In genomic region chr9:104269996-104270963, GRCh38 we compare ENCODE assay signal across 21 cellular contexts.
A peak's percentile ranks its signal among the peaks of the same experiment; 100 is the strongest.
DNase-seq lines count a peak whose midpoint lies in the region; ATAC-seq, FAIRE-seq and TF ChIP-seq lines count a peak whose summit lies in the region.
"Had no signal": no experiment of that assay in that cellular context is flagged by ENCODE, and none has a peak within 500 bp of the region (broad histone marks: within the 10 kb centered on the region; RNA-seq: fewer than 3 reads in every experiment).

No MANE protein-coding gene starts in this region.

- no peak overlapping the region for H3K4me2 ChIP-seq in H1 (ENCODE audit: insufficient read depth in 1 of 2, low read depth in 2 of 2, low read length in 2 of 2)

- no peaks in the 10 kb centered on the region for H3K27me3 Mint-ChIP-seq in activated T-helper 2 cell treated with anti-CD3 and anti-CD28 coated beads, Interferon-gamma antibody, Interleukin-2, Interleukin-4, amounts not matched to agents 10 μg/mL and 5 μg/mL and 100 μg/mL, durations not matched to agents 14 hours and 24 hours and 36 hours (ENCODE audit: low read depth)
- H3K27me3 Mint-ChIP-seq: IgD-negative memory B cell had no signal

- no peak overlapping the region for H2BK12ac ChIP-seq in H1 (ENCODE audit: low read depth, low read length)

- H3K4me3 ChIP-seq in H1 (ENCODE audit: extremely low read depth in 1 of 4, insufficient read depth in 2 of 4, low read depth in 3 of 4, low read length in 4 of 4) (no peak overlapping the region), left lung (no peak overlapping the region), stomach (no peak overlapping the region)
- H3K4me3 ChIP-seq: GM23248, Peyer's patch had no signal

- H2BK15ac ChIP-seq in H1 (ENCODE audit: low read length): no peak overlapping the region

- TF ChIP-seq RAD21 in H1 (IDR thresholded peaks at IDR 0.05 in 1 of 2, conservative IDR thresholded peaks at IDR 0.05 in 1 of 2; ENCODE audit: low read depth in 2 of 2, low read length in 2 of 2): no peak

- H3K79me1 ChIP-seq in H1 (ENCODE audit: low read depth, low read length): no peaks in the 10 kb centered on the region

- no peaks in the 10 kb centered on the region for H4K20me1 ChIP-seq in H1 (replicated peaks in 1 of 2; ENCODE audit: control insufficient read depth in 1 of 2, insufficient read depth in 2 of 2, low read length in 2 of 2)

- POLR2A ChIA-PET in H1 (lab: Charles Lee; ENCODE audit: partially characterized antibody) (interaction anchor here (0.6 kb wide), 1 partner anchor 58 kb away, joined by 3 read pairs; no protein-coding TSS in a partner anchor), HEK293T (lab: Yijun Ruan, JAX) (no interaction called here)

- ATAC-seq in left lung: peak; percentile 88
- ATAC-seq: SK-N-SH treated with all-trans-retinoic acid at 6 μM for 48 hours had no signal

- no peak overlapping the region for H4K8ac ChIP-seq in H1 (ENCODE audit: extremely low read depth, insufficient read depth, low read length)

- WGBS in H1 (ENCODE audit: extremely low coverage in 1 of 2, insufficient coverage in 1 of 2, insufficient read length in 1 of 2, insufficient replicate concordance in 2 of 2, low coverage in 1 of 2, low lambda C conversion rate in 2 of 2, missing lambda C conversion rate in 1 of 2), 2 experiments: 82% methylated on average over 4 of the region's 4 CpGs; no CpG with 5 or more reads in 1 of the 2 experiments
- 45 to 63% (median 56%) methylated on average over 4 of the region's 4 CpGs for WGBS in stomach, 5 donors

- H3K27ac ChIP-seq in H1 (ENCODE audit: low read depth, low read length) (no peak overlapping the region), left lung (no peak overlapping the region), stomach (peak overlapping the region; percentile 17 to 78 (median 35))
- H3K27ac ChIP-seq: GM23248, Peyer's patch had no signal

- FAIRE-seq in H1 (lab: Jason Lieb, UNC) (no peak), GM12892 (lab: Jason Lieb, UNC) (no peak)

- no peak overlapping the region for H3K27ac Mint-ChIP-seq in activated T-helper 2 cell treated with anti-CD3 and anti-CD28 coated beads, Interferon-gamma antibody, Interleukin-2, Interleukin-4, amounts not matched to agents 10 μg/mL and 5 μg/mL and 100 μg/mL, durations not matched to agents 14 hours and 24 hours and 36 hours
- H3K27ac Mint-ChIP-seq: CD14-positive monocyte, IgD-negative memory B cell had no signal

- no peaks in the 10 kb centered on the region for H3K4me1 Mint-ChIP-seq in activated T-helper 2 cell treated with anti-CD3 and anti-CD28 coated beads, Interferon-gamma antibody, Interleukin-2, Interleukin-4, amounts not matched to agents 10 μg/mL and 5 μg/mL and 100 μg/mL, durations not matched to agents 14 hours and 24 hours and 36 hours (ENCODE audit: low read depth)
- H3K4me1 Mint-ChIP-seq: CD14-positive monocyte, IgD-negative memory B cell had no signal

- H2AK5ac ChIP-seq in H1 (ENCODE audit: low read depth, low read length): no peak overlapping the region

- no peaks in the 10 kb centered on the region; a peak in 1 of 7 replicates for H3K27me3 ChIP-seq in H1 (replicated peaks in 1 of 4; ENCODE audit: control insufficient read depth in 3 of 4, extremely low read depth in 1 of 4, insufficient read depth in 3 of 4, low read length in 3 of 4)
- no peaks in the 10 kb centered on the region for H3K27me3 ChIP-seq in left lung
- H3K27me3 ChIP-seq in stomach: no peaks in the 10 kb centered on the region
- H3K27me3 ChIP-seq: Peyer's patch had no signal

- H3K9me3 ChIP-seq in H1 (ENCODE audit: insufficient read depth in 2 of 2, low read depth in 1 of 2, low read length in 1 of 2): no peaks in the 10 kb centered on the region
- peaks cover 0 to 6% of the 10 kb centered on the region in 2 donors for H3K9me3 ChIP-seq in left lung
- no peaks in the 10 kb centered on the region for H3K9me3 ChIP-seq in stomach
- H3K9me3 ChIP-seq: Caco-2, Peyer's patch had no signal

- H4K5ac ChIP-seq in H1 (ENCODE audit: insufficient read length, low read depth, low read length): no peak overlapping the region

- H3K18ac ChIP-seq in H1 (ENCODE audit: extremely low read depth, low read length): no peak overlapping the region

- no peak overlapping the region for H3K23ac ChIP-seq in H1 (ENCODE audit: insufficient read length)

- H3K9ac ChIP-seq in H1 (replicated peaks in 1 of 4; ENCODE audit: extremely low read depth in 1 of 4, low read depth in 3 of 4, low read length in 3 of 4): no peak overlapping the region
- H3K9ac ChIP-seq: GM23248 had no signal

- H3K36me3 Mint-ChIP-seq in activated T-helper 2 cell treated with anti-CD3 and anti-CD28 coated beads, Interferon-gamma antibody, Interleukin-2, Interleukin-4, amounts not matched to agents 10 μg/mL and 5 μg/mL and 100 μg/mL, durations not matched to agents 14 hours and 24 hours and 36 hours (ENCODE audit: low read depth): no peaks in the 10 kb centered on the region
- H3K36me3 Mint-ChIP-seq: CD14-positive monocyte, IgD-negative memory B cell had no signal

- H3K56ac ChIP-seq in H1 (replicated peaks; ENCODE audit: insufficient read length, low read depth, low read length): no peak overlapping the region

- H3K36me3 ChIP-seq in H1 (ENCODE audit: control insufficient read depth in 2 of 4, insufficient read depth in 4 of 4, low read length in 3 of 4): no peaks in the 10 kb centered on the region
- no peaks in the 10 kb centered on the region for H3K36me3 ChIP-seq in left lung
- H3K36me3 ChIP-seq in stomach: no peaks in the 10 kb centered on the region
- H3K36me3 ChIP-seq: Peyer's patch had no signal

- no peaks in the 10 kb centered on the region for H3K9me3 Mint-ChIP-seq in activated T-helper 2 cell treated with anti-CD3 and anti-CD28 coated beads, Interferon-gamma antibody, Interleukin-2, Interleukin-4, amounts not matched to agents 10 μg/mL and 5 μg/mL and 100 μg/mL, durations not matched to agents 14 hours and 24 hours and 36 hours
- H3K9me3 Mint-ChIP-seq: IgD-negative memory B cell had no signal

- no peak overlapping the region for H4K91ac ChIP-seq in H1 (replicated peaks; ENCODE audit: insufficient read length, low read length)

- H3K4ac ChIP-seq in H1 (replicated peaks; ENCODE audit: insufficient read length, low read depth, low read length): no peak overlapping the region

- H3K14ac ChIP-seq in H1 (ENCODE audit: insufficient read length): no peak overlapping the region

- H3K4me3 Mint-ChIP-seq in activated T-helper 2 cell treated with anti-CD3 and anti-CD28 coated beads, Interferon-gamma antibody, Interleukin-2, Interleukin-4, amounts not matched to agents 10 μg/mL and 5 μg/mL and 100 μg/mL, durations not matched to agents 14 hours and 24 hours and 36 hours (ENCODE audit: low read depth): no peak overlapping the region
- H3K4me3 Mint-ChIP-seq: CD14-positive monocyte, IgD-negative memory B cell had no signal

- no peak overlapping the region for H2BK120ac ChIP-seq in H1 (replicated peaks; ENCODE audit: low read depth, low read length)

- CTCF ChIA-PET in H1 (lab: Charles Lee; ENCODE audit: partially characterized antibody) (interaction anchor here (0.6 to 0.9 kb wide), 2 partner anchors 9 to 65 kb away, joined by 3 read pairs; no protein-coding TSS in a partner anchor), HEK293T (lab: Yijun Ruan, JAX) (no interaction called here)

- TF ChIP-seq POLR2A in H1 (IDR thresholded peaks at IDR 0.05; ENCODE audit: control extremely low read depth in 1 of 2, low read depth in 2 of 2, low read length in 2 of 2) (no peak), stomach (IDR thresholded peaks at IDR 0.05) (no peak), GM12892 (IDR thresholded peaks at IDR 0.05; ENCODE audit: low read depth, low read length) (no peak)

- no peak for TF ChIP-seq CTCF in H1 (IDR thresholded peaks at IDR 0.05; ENCODE audit: control extremely low read depth in 1 of 3, insufficient read depth in 1 of 3, low read depth in 1 of 3, low read length in 3 of 3)
- TF ChIP-seq CTCF in left lung (IDR thresholded peaks at IDR 0.05): no peak
- TF ChIP-seq CTCF in stomach (IDR thresholded peaks at IDR 0.05): no peak

- TF ChIP-seq EP300 in H1 (IDR thresholded peaks at IDR 0.05; ENCODE audit: borderline replicate concordance in 1 of 2, low read depth in 2 of 2, low read length in 2 of 2) (no peak), stomach (IDR thresholded peaks at IDR 0.05) (no peak)

- 0 out of 2 replicates have a peak overlapping the region, but pooled peaks have one; percentile 41 for H2AFZ ChIP-seq in H1 (ENCODE audit: low read length)
- H2AFZ ChIP-seq: GM23248 had no signal

- intact Hi-C loops in left lung (cut with DNase I) (no loop called here), stomach (cut with DNase I; ENCODE audit: low total_unique reads) (no loop called here)
- intact Hi-C loops in activated T-helper 2 cell treated with anti-CD3 and anti-CD28 coated beads, Interferon-gamma antibody, Interleukin-2, Interleukin-4, amounts not matched to agents 10 μg/mL and 5 μg/mL and 100 μg/mL, durations not matched to agents 14 hours and 24 hours and 36 hours (cut with micrococcal nuclease): no loop called here

- no peaks in the 10 kb centered on the region for H3K79me2 ChIP-seq in H1 (ENCODE audit: control insufficient read depth in 1 of 2, insufficient read depth in 2 of 2, low read length in 2 of 2)

- H2BK5ac ChIP-seq in H1 (ENCODE audit: low read depth, low read length): no peak overlapping the region

- no peak overlapping the region for H2BK20ac ChIP-seq in H1 (ENCODE audit: low read length)

- H3K23me2 ChIP-seq in H1 (ENCODE audit: low read depth, low read length): no peaks in the 10 kb centered on the region

- H3K4me1 ChIP-seq in H1 (replicated peaks in 1 of 4; ENCODE audit: control insufficient read depth in 3 of 4, insufficient read depth in 4 of 4, low read length in 3 of 4): no peaks in the 10 kb centered on the region
- H3K4me1 ChIP-seq in left lung: no peaks in the 10 kb centered on the region
- H3K4me1 ChIP-seq in stomach: peaks cover 0 to 14% (median 11%) of the 10 kb centered on the region in 4 donors
- H3K4me1 ChIP-seq: Peyer's patch had no signal

- DNase-seq in DMS53 treated with DMSO at 0.1 percent for 48 hours (lab: John Stamatoyannopoulos, UW; ENCODE audit: unreplicated experiment) (peak; percentile 60), H1 (ENCODE audit: low read depth in 1 of 2, low spot score in 2 of 2) (no peak), left lung (no peak), stomach (no peak), 8988T (no peak), GM12892 (ENCODE audit: insufficient read length) (no peak), HEK293T (ENCODE audit: extremely low spot score) (no peak)
- no peak for DNase-seq in activated T-helper 2 cell treated with anti-CD3 and anti-CD28 coated beads, Interferon-gamma antibody, Interleukin-2, Interleukin-4, amounts not matched to agents 10 μg/mL and 5 μg/mL and 100 μg/mL, durations not matched to agents 14 hours and 24 hours and 36 hours (ENCODE audit: low spot score)
- DNase-seq: ACHN, AML-193, GM23248, NCI-H1105, NCI-H1694, NCI-H2227 treated with DMSO at 0.1 percent for 48 hours, NCI-H524 treated with DMSO at 0.1 percent for 48 hours, Peyer's patch, Right ventricle myocardium superior had no signal

TF ChIP-seq in HEK293T, 16 proteins besides CTCF, POLR2A, EP300 and RAD21 (continues in another document):
- no peak for TF ChIP-seq FOXM1 (IDR thresholded peaks at IDR 0.05; ENCODE audit: borderline replicate concordance)
- no peak for TF ChIP-seq ZNF384 (IDR thresholded peaks at IDR 0.05)
- TF ChIP-seq TARDBP (IDR thresholded peaks at IDR 0.05): no peak
- no peak for TF ChIP-seq HDGF (IDR thresholded peaks at IDR 0.05; ENCODE audit: borderline replicate concordance)
- TF ChIP-seq FOXK2 (IDR thresholded peaks at IDR 0.05): no peak

Comparison
In these comparisons a context has a peak if more than half of its experiments do, and no peak if none do; other contexts are left out.
1. H3K27ac ChIP-seq: peak in stomach (5 of 5); none in H1 (single experiment) and left lung (0 of 2).